ENCODE assay signal across 8 cellular contexts in genomic region chr20:53660078-53660909, GRCh38.
DNase-seq lines count a peak whose midpoint lies in the region; ATAC-seq and TF ChIP-seq lines count a peak whose summit lies in the region.

No MANE protein-coding gene starts in this region.

- TF ChIP-seq POLR2A in GM10847 (IDR thresholded peaks at IDR 0.05; ENCODE audit: extremely low read depth, insufficient read length) (peak; percentile 31), thyroid gland (IDR thresholded peaks at IDR 0.05) (no peak)

- no peaks in the 10 kb centered on the region for H3K9me3 Mint-ChIP-seq in naive thymus-derived CD8-positive, alpha-beta T cell

- TF ChIP-seq CTCF in thyroid gland (IDR thresholded peaks at IDR 0.05) = no peak

- POLR2A ChIA-PET in naive thymus-derived CD8-positive, alpha-beta T cell (lab: Charles Lee) = interaction anchor here (0.6 to 5.6 kb wide), 23 partner anchors 9 to 274 kb away, joined by 3 to 31 read pairs (median 5); partner anchors contain the start of gene ZNF217

- no peaks in the 10 kb centered on the region for H3K27me3 ChIP-seq in thyroid gland

- H3K27me3 Mint-ChIP-seq in T-helper 17 cell = no peaks in the 10 kb centered on the region
- H3K27me3 Mint-ChIP-seq in naive thymus-derived CD8-positive, alpha-beta T cell = no peaks in the 10 kb centered on the region

- ATAC-seq in T-helper 17 cell = peak; percentile 16
- peak; percentile 42 to 48 for ATAC-seq in naive thymus-derived CD8-positive, alpha-beta T cell
- no peak for ATAC-seq in GM18870 (IDR thresholded peaks at IDR 0.05; ENCODE audit: unreplicated experiment)

- DNase-seq in T-helper 17 cell = peak in 1 of 3 donors; percentile 10
- DNase-seq in effector CD8-positive, alpha-beta T cell (lab: John Stamatoyannopoulos, UW) = peak; percentile 8
- peak in 8 of 10 donors; percentile 13 to 52 (median 32) for DNase-seq in naive thymus-derived CD8-positive, alpha-beta T cell
- DNase-seq in thyroid gland = peak; percentile 32 to 36
- DNase-seq in NCI-H1105 (lab: John Stamatoyannopoulos, UW) = no peak
- DNase-seq in NCI-H524 treated with DMSO at 0.1 percent for 48 hours (lab: John Stamatoyannopoulos, UW) = no peak

- peak overlapping the region; percentile 88 for H3K4me3 Mint-ChIP-seq in T-helper 17 cell
- H3K4me3 Mint-ChIP-seq in naive thymus-derived CD8-positive, alpha-beta T cell = peak overlapping the region; percentile 81 to 93 (median 86)

- no peaks in the 10 kb centered on the region for H3K36me3 ChIP-seq in thyroid gland

- WGBS in thyroid gland, 2 donors = 5 to 6% methylated on average over 38 of the region's 38 CpGs

- H3K4me3 ChIP-seq in thyroid gland (replicated peaks in 1 of 3) = peak overlapping the region in 2 of 3 donors; percentile 25 to 42

- peaks cover 26 to 36% of the 10 kb centered on the region in 2 donors for H3K4me1 ChIP-seq in thyroid gland

- H3K4me1 Mint-ChIP-seq in T-helper 17 cell = peaks cover 35% of the 10 kb centered on the region
- H3K4me1 Mint-ChIP-seq in naive thymus-derived CD8-positive, alpha-beta T cell = peaks cover 18 to 70% (median 66%) of the 10 kb centered on the region in 4 donors

- peak overlapping the region; percentile 13 to 72 (median 72) for H3K27ac ChIP-seq in thyroid gland

- H3K27ac Mint-ChIP-seq in T-helper 17 cell = peak overlapping the region; percentile 92
- H3K27ac Mint-ChIP-seq in naive thymus-derived CD8-positive, alpha-beta T cell = peak overlapping the region; percentile 82 to 96 (median 92)

- no peaks in the 10 kb centered on the region for H3K36me3 Mint-ChIP-seq in T-helper 17 cell (ENCODE audit: low read depth)
- H3K36me3 Mint-ChIP-seq in naive thymus-derived CD8-positive, alpha-beta T cell = no peaks in the 10 kb centered on the region

- H3K9me3 ChIP-seq in T-helper 17 cell (ENCODE audit: control insufficient read depth, low read length, poor library complexity, severe bottlenecking) = no peaks in the 10 kb centered on the region
- H3K9me3 ChIP-seq in thyroid gland = no peaks in the 10 kb centered on the region

- intact Hi-C loops in thyroid gland (cut with DNase I) = no loop called here

Comparison
In these comparisons a context has a peak if more than half of its experiments do, and no peak if none do; other contexts are left out.
1. DNase-seq: peak in effector CD8-positive, alpha-beta T cell (single experiment), naive thymus-derived CD8-positive, alpha-beta T cell (8 of 10) and thyroid gland (2 of 2); none in NCI-H1105 (single experiment) and NCI-H524 treated with DMSO at 0.1 percent for 48 hours (single experiment).